ENCODE assay signal across 8 cellular contexts in the genomic region with DNA sequence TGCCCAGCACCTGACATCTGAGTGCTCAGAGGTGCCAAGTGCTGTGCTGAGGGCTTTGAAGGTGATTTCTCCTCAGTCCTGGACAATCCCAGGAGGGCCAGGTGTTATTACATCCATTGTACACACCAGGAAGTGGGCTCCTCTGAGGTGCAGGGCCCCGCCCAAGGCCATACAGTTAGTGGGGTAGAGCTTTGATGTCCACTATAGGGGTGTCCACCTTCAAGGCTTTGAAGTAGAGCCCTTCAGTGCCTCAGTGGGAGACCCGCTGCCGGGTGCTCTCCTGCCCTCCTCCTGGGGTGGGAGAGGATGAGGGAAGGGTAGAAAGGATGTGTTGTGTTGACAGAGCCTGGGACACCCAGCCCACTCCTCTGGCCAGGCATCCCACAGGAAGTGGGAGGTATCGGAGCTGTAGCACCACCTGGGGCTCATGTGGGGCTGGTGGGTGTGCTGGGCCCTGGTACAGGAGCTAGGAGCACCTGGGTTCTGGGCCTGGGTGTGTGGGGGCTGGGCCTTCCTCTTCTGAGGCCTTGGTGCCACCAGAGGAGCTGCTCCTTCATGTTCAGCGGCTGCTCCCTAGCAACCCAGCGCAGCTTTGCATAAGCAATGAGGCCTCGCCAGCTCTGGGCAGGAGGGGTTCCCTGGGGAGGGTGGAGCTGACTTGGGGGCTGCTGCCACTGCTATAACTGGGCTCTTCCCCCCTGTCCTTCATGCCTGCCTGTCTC. TPM values are rescaled to one million over a fixed set of nuclear protein-coding genes. Genes with fewer than 3 reads are reported as not detected.
DNase-seq lines count a peak whose midpoint lies in the region; FAIRE-seq and TF ChIP-seq lines count a peak whose summit lies in the region.

No MANE protein-coding gene starts in this region.

- H3K27me3 ChIP-seq in thymus (ENCODE audit: control insufficient read depth, insufficient read depth) = no peaks in the 10 kb centered on the region

- peaks cover 18% of the 10 kb centered on the region for H3K36me3 ChIP-seq in thymus (ENCODE audit: control insufficient read depth, insufficient read depth)

- 15% methylated on average over 7 of the region's 7 CpGs for WGBS in thymus

- TF ChIP-seq POLR2A in GM12892 (IDR thresholded peaks at IDR 0.05; ENCODE audit: low read depth, low read length) = no peak

- H3K4me3 ChIP-seq in thymus (ENCODE audit: low read length) = peak overlapping the region; percentile 26

- DNase-seq in activated CD8-positive, alpha-beta memory T cell treated with anti-CD3 and anti-CD28 coated beads for 24 hours = peak; percentile 67
- no peak for DNase-seq in activated CD8-positive, alpha-beta memory T cell treated with anti-CD3 and anti-CD28 coated beads, Interleukin-2, amount 50 U/mL, for 48 hours
- peak; percentile 89 for DNase-seq in SW480 (ENCODE audit: low spot score)
- peak; percentile 85 for DNase-seq in germinal center (ENCODE audit: low spot score)
- no peak for DNase-seq in T-helper 9 cell
- DNase-seq in SIG-M5 treated with dmso at 0.1 percent for 504 hours (lab: John Stamatoyannopoulos, UW; ENCODE audit: unreplicated experiment) = no peak
- DNase-seq in GM12892 (ENCODE audit: insufficient read length) = no peak

- peaks cover 68% of the 10 kb centered on the region for H3K4me1 ChIP-seq in thymus (ENCODE audit: control insufficient read depth, insufficient read depth, low read length)

- peak overlapping the region; percentile 78 for H3K27ac ChIP-seq in thymus (ENCODE audit: low read depth)

- FAIRE-seq in GM12892 (lab: Jason Lieb, UNC) = no peak

- no peaks in the 10 kb centered on the region for H3K9me3 ChIP-seq in thymus (ENCODE audit: control insufficient read depth)

RNA-seq across cellular contexts. Expression of gene LASP1, which starts 7.4 kb away (rescaled TPM):
- 72.5 TPM for polyA plus RNA-seq in thymus
- 48.4 TPM for polyA plus RNA-seq in GM12892 (2012; ENCODE audit: missing spikeins)

RNA-seq across cellular contexts. Expression of gene RPL23, which starts 23.8 kb away (rescaled TPM):
- polyA plus RNA-seq in thymus = 4,550 TPM
- 4,815 TPM for polyA plus RNA-seq in GM12892 (2012; ENCODE audit: missing spikeins)

RNA-seq across cellular contexts. Expression of gene CWC25, which starts 52.2 kb away (rescaled TPM):
- 36.2 TPM for polyA plus RNA-seq in thymus
- polyA plus RNA-seq in GM12892 (2012; ENCODE audit: missing spikeins) = 21.9 TPM

Comparison
In these comparisons a context has a peak if more than half of its experiments do, and no peak if none do; other contexts are left out.
1. DNase-seq: peak in activated CD8-positive, alpha-beta memory T cell treated with anti-CD3 and anti-CD28 coated beads for 24 hours (single experiment), SW480 (single experiment) and germinal center (single experiment); none in activated CD8-positive, alpha-beta memory T cell treated with anti-CD3 and anti-CD28 coated beads, Interleukin-2, amount 50 U/mL, for 48 hours (single experiment), T-helper 9 cell (single experiment), SIG-M5 treated with dmso at 0.1 percent for 504 hours (single experiment) and GM12892 (single experiment).